ENCODE assay signal across 8 cellular contexts in genomic region chr17:7686221-7687071, GRCh38. TPM values are rescaled to one million over a fixed set of nuclear protein-coding genes. Genes with fewer than 3 reads are reported as not detected.
DNase-seq lines count a peak whose midpoint lies in the region; ATAC-seq and TF ChIP-seq lines count a peak whose summit lies in the region.

No MANE protein-coding gene starts in this region.

- H3K4me3 ChIP-seq in AG09309 (ENCODE audit: control insufficient read depth, low read depth, low read length) (peak overlapping the region; percentile 79), coronary artery (peak overlapping the region; percentile 91), left lung (peak overlapping the region; percentile 94 to 96)

- H3K27me3 ChIP-seq in left lung = no peaks in the 10 kb centered on the region

- in situ Hi-C loops in GM18951 (cut with MboI; ENCODE audit: low sequenced_read_pairs, unreplicated experiment) = no loop called here

- peak; percentile 36 for ATAC-seq in HG03342 (IDR thresholded peaks at IDR 0.05; ENCODE audit: unreplicated experiment)
- ATAC-seq in left lung = peak; percentile 60

- intact Hi-C loops in left lung (cut with DNase I) = loop anchor here in 1 of 2 donors (10.0 kb wide), 1 partner anchor 52 kb away; the partner anchor contains the start of gene SHBG

- TF ChIP-seq CTCF in AG09309 (IDR thresholded peaks at IDR 0.05; ENCODE audit: control insufficient read depth, insufficient read depth, low read depth, low read length, missing control alignments) (no peak), coronary artery (IDR thresholded peaks at IDR 0.05) (no peak), left lung (IDR thresholded peaks at IDR 0.05) (no peak)

- TF ChIP-seq POLR2A in GM18951 (IDR thresholded peaks at IDR 0.05; ENCODE audit: extremely low read depth, insufficient read depth, insufficient read length) = peak; percentile 85

- H3K27ac ChIP-seq in coronary artery = peak overlapping the region; percentile 95 to 96
- H3K27ac ChIP-seq in left lung = peak overlapping the region; percentile 97 to 98

- peaks cover 19 to 32% of the 10 kb centered on the region in 2 donors for H3K4me1 ChIP-seq in left lung

- H3K36me3 ChIP-seq in left lung = peaks cover 0 to 13% of the 10 kb centered on the region in 2 donors

- peak; percentile 39 for DNase-seq in AG09309 (ENCODE audit: low read depth)
- peak; percentile 83 for DNase-seq in NCI-H460 (ENCODE audit: extremely low read depth, low read depth)
- peak; percentile 84 for DNase-seq in activated CD4-positive, alpha-beta T cell treated with anti-CD3 and anti-CD28 coated beads for 48 hours
- DNase-seq in coronary artery (ENCODE audit: low spot score) = peak; percentile 85
- DNase-seq in left lung = peak; percentile 79 to 87
- DNase-seq in stimulated activated CD4-positive, alpha-beta T cell treated with anti-CD3 and anti-CD28 coated beads, Interleukin-2, amount 100 ng/mL, for 48 hours = peak; percentile 63 to 68

- no peaks in the 10 kb centered on the region for H3K9me3 ChIP-seq in left lung

RNA-seq across cellular contexts. Expression of gene TP53, which starts 0.8 kb away (rescaled TPM):
- 44.4 and 46.2 TPM in 2 replicates for total RNA-seq in NCI-H460 (2014; rRNA removed; shearing (Covaris generic))
- polyA plus RNA-seq in NCI-H460 (2014; cell fraction: nucleus; rRNA removed) = 47.6 and 84.0 TPM in 2 replicates
- 10 to 100 TPM; 50.9 to 54.3 TPM for total RNA-seq in left lung

RNA-seq across cellular contexts. Expression of gene WRAP53, which starts 1.8 kb away (rescaled TPM):
- total RNA-seq in NCI-H460 (2014; rRNA removed; shearing (Covaris generic)) = 16.1 and 17.1 TPM in 2 replicates
- polyA plus RNA-seq in NCI-H460 (2014; cell fraction: nucleus; rRNA removed) = 26.0 and 38.8 TPM in 2 replicates
- 10 to 100 TPM in 1 of 2 donors, 1 to 10 TPM in 1; 9.4 to 10.6 TPM for total RNA-seq in left lung

RNA-seq across cellular contexts. Expression of gene EFNB3, which starts 18.6 kb away (rescaled TPM):
- 0.14 and 0.35 TPM in 2 replicates for total RNA-seq in NCI-H460 (2014; rRNA removed; shearing (Covaris generic))
- polyA plus RNA-seq in NCI-H460 (2014; cell fraction: nucleus; rRNA removed) = 0.18 and 0.53 TPM in 2 replicates
- total RNA-seq in left lung = 1 to 10 TPM; 1.2 to 3.1 TPM

RNA-seq across cellular contexts. Expression of gene DNAH2, which starts 31.1 kb away (rescaled TPM):
- not detected in 2 replicates for total RNA-seq in NCI-H460 (2014; rRNA removed; shearing (Covaris generic))
- polyA plus RNA-seq in NCI-H460 (2014; cell fraction: nucleus; rRNA removed) = 0.05 and 0.10 TPM in 2 replicates
- total RNA-seq in left lung = 1 to 10 TPM in 1 of 2 donors, under 1 TPM in 1; 0.67 to 3.4 TPM

RNA-seq across cellular contexts. Expression of gene ATP1B2, which starts 35.7 kb away (rescaled TPM):
- not detected in 2 replicates for total RNA-seq in NCI-H460 (2014; rRNA removed; shearing (Covaris generic))
- not detected in 2 replicates for polyA plus RNA-seq in NCI-H460 (2014; cell fraction: nucleus; rRNA removed)
- 1 to 10 TPM in 1 of 2 donors, under 1 TPM in 1; 0.68 to 2.4 TPM for total RNA-seq in left lung

Comparison
In these comparisons a context has a peak if more than half of its experiments do, and no peak if none do; other contexts are left out.
1. Peak in every context shown above with its lines: DNase-seq, ATAC-seq, H3K4me3 ChIP-seq and H3K27ac ChIP-seq.